ENCODE assay signal across 13 cellular contexts in genomic region chr16:85641776-85642176, GRCh38. TPM values are rescaled to one million over a fixed set of nuclear protein-coding genes. Genes with fewer than 3 reads are reported as not detected.
DNase-seq lines count a peak whose midpoint lies in the region; ATAC-seq, FAIRE-seq and TF ChIP-seq lines count a peak whose summit lies in the region.
"Had no signal": no experiment of that assay in that cellular context is flagged by ENCODE, and none has a peak within 500 bp of the region (broad histone marks: within the 10 kb centered on the region; RNA-seq: fewer than 3 reads in every experiment).

No MANE protein-coding gene starts in this region.

- H3K27ac ChIP-seq in gastroesophageal sphincter: no peak overlapping the region
- peak overlapping the region in 3 of 4 donors; percentile 26 to 56 (median 39) for H3K27ac ChIP-seq in pancreas
- H3K27ac ChIP-seq in PC-9: no peak overlapping the region

- no peak overlapping the region for H2AFZ ChIP-seq in PC-9

- CTCF ChIA-PET in PC-9 (lab: Charles Lee): interaction anchor here (0.7 kb wide), 1 partner anchor 26 kb away, joined by 3 read pairs; no protein-coding TSS in a partner anchor

- H3K4me1 ChIP-seq in gastroesophageal sphincter: peaks cover 0 to 54% (median 7%) of the 10 kb centered on the region in 3 donors
- H3K4me1 ChIP-seq in pancreas: peaks cover 28 to 34% (median 31%) of the 10 kb centered on the region in 3 donors
- peaks cover 36% of the 10 kb centered on the region for H3K4me1 ChIP-seq in PC-9 (replicated peaks; ENCODE audit: insufficient read depth)

- H3K9me3 ChIP-seq in gastroesophageal sphincter: no peaks in the 10 kb centered on the region
- no peaks in the 10 kb centered on the region for H3K9me3 ChIP-seq in pancreas
- no peaks in the 10 kb centered on the region for H3K9me3 ChIP-seq in PC-9 (ENCODE audit: insufficient read depth, low read depth)

- POLR2A ChIA-PET in PC-9 (lab: Charles Lee; ENCODE audit: unreplicated experiment): no interaction called here

- H3F3A ChIP-seq in PC-9 (ENCODE audit: insufficient read depth, low read depth): peaks cover 18% of the 10 kb centered on the region

- no peak for TF ChIP-seq EP300 in gastroesophageal sphincter (IDR thresholded peaks at IDR 0.05)

- intact Hi-C loops in pancreas (cut with DNase I) (no loop called here), PC-9 (cut with micrococcal nuclease; ENCODE audit: unreplicated experiment) (no loop called here)

- H3K36me3 ChIP-seq in gastroesophageal sphincter (peaks cover 0 to 18% of the 10 kb centered on the region in 2 donors), pancreas (no peaks in the 10 kb centered on the region), PC-9 (ENCODE audit: low read depth) (no peaks in the 10 kb centered on the region)

- no CpG with 5 or more reads among the region's 12 CpGs for WGBS in gastroesophageal sphincter (ENCODE audit: low coverage in 1 of 2), 2 donors
- WGBS in pancreas, 2 donors: 27 to 34% methylated on average over 12 of the region's 12 CpGs

- TF ChIP-seq CTCF in gastroesophageal sphincter (IDR thresholded peaks at IDR 0.05): no peak
- TF ChIP-seq CTCF in pancreas (IDR thresholded peaks at IDR 0.05): no peak
- TF ChIP-seq CTCF in PC-9 (conservative IDR thresholded peaks at IDR 0.05): no peak

- DNase-seq in AG20443 (ENCODE audit: low spot score): peak; percentile 74
- DNase-seq in NCI-H524 (lab: John Stamatoyannopoulos, UW): peak; percentile 79 to 88
- DNase-seq in pancreas: peak; percentile 84 to 96 (median 92)
- DNase-seq in PC-9: no peak
- DNase-seq: HCEC 1CT; naive B cell; stimulated activated CD4-positive, alpha-beta T cell treated with anti-CD3 and anti-CD28 coated beads, Interleukin-15, amount 100 ng/mL, for 24 hours; stimulated activated naive CD4-positive, alpha-beta T cell treated with Interleukin-2 at 50 U/mL for 16 hours had no signal

- peaks cover 96% of the 10 kb centered on the region for H4K20me1 ChIP-seq in PC-9 (ENCODE audit: insufficient read depth)

- H3K79me2 ChIP-seq in PC-9 (ENCODE audit: low read depth): peaks cover 38% of the 10 kb centered on the region

- H3K4me3 ChIP-seq in gastroesophageal sphincter (no peak overlapping the region), pancreas (no peak overlapping the region), PC-9 (no peak overlapping the region)

- no peak for TF ChIP-seq POLR2A in gastroesophageal sphincter (IDR thresholded peaks at IDR 0.05)

- H3K4me2 ChIP-seq in PC-9: no peak overlapping the region

- no peak for FAIRE-seq in pancreas (lab: Jason Lieb, UNC)

- no peaks in the 10 kb centered on the region for H3K9me2 ChIP-seq in PC-9 (ENCODE audit: insufficient read depth)

- no TSS peak for BruUV-seq in PC-9 (replicated peaks; lab: Mats Ljungman, UMichigan)

- ATAC-seq in gastroesophageal sphincter (peak; percentile 38), pancreas (peak; percentile 70 to 78 (median 74)), GM21786 (IDR thresholded peaks at IDR 0.05; ENCODE audit: unreplicated experiment) (no peak), GM19328 (IDR thresholded peaks at IDR 0.05; ENCODE audit: unreplicated experiment) (no peak), GM18873 (IDR thresholded peaks at IDR 0.05; ENCODE audit: low FRiP score, unreplicated experiment) (no peak)
- ATAC-seq: activated naive CD4-positive, alpha-beta T cell treated with anti-CD3 and anti-CD28 coated beads, Interleukin-2, amount 50 U/mL, for 72 hours had no signal

- no peaks in the 10 kb centered on the region for H3K27me3 ChIP-seq in gastroesophageal sphincter
- H3K27me3 ChIP-seq in pancreas: no peaks in the 10 kb centered on the region
- H3K27me3 ChIP-seq in PC-9 (ENCODE audit: insufficient read depth, low read depth): no peaks in the 10 kb centered on the region

RNA-seq across cellular contexts. Expression of gene GSE1, which starts 28.7 kb away (rescaled TPM):
- total RNA-seq in gastroesophageal sphincter (10 to 100 TPM; 23.4 to 65.5 (median 52.5) TPM), pancreas (10 to 100 TPM; 32.0 to 50.3 (median 41.9) TPM), PC-9 (2021) (60.0 and 83.5 TPM in 2 replicates)
- polyA plus RNA-seq in pancreas: 10 to 100 TPM; 32.9 to 61.5 TPM

RNA-seq across cellular contexts. Expression of gene GINS2, which starts 47.0 kb away (rescaled TPM):
- total RNA-seq in gastroesophageal sphincter (1 to 10 TPM in 1 of 4 donors, under 1 TPM in 3; 0.15 to 1.4 (median 0.66) TPM), pancreas (1 to 10 TPM in 2 of 6 donors, under 1 TPM in 4; 0.37 to 1.6 (median 0.71) TPM), PC-9 (2021) (18.4 and 20.2 TPM in 2 replicates)
- 1 to 10 TPM in 1 of 2 donors, under 1 TPM in 1; 0.76 to 1.9 TPM for polyA plus RNA-seq in pancreas

Comparison
In these comparisons a context has a peak if more than half of its experiments do, and no peak if none do; other contexts are left out.
1. DNase-seq: peak in AG20443 (single experiment), NCI-H524 (2 of 2) and pancreas (6 of 6); none in PC-9 (0 of 2).
2. ATAC-seq: peak in gastroesophageal sphincter (single experiment) and pancreas (4 of 4); none in GM21786 (single experiment), GM19328 (single experiment) and GM18873 (single experiment).
3. H3K27ac ChIP-seq: peak in pancreas (3 of 4); none in gastroesophageal sphincter (0 of 4) and PC-9 (single experiment).